In genomic region chr14:78849952-78850351, GRCh38 we compare ENCODE assay signal across 31 cellular contexts.
"Had no signal": no experiment of that assay in that cellular context is flagged by ENCODE, and none has a peak within 500 bp of the region (broad histone marks: within the 10 kb centered on the region; RNA-seq: fewer than 3 reads in every experiment).

No MANE protein-coding gene starts in this region.

- H3K36me3 Mint-ChIP-seq: memory B cell; mesothelial cell of epicardium; naive B cell; natural killer cell treated with Interleukin-12 subunit alpha and Interleukin-12 subunit beta and Interleukin-15 and Interleukin-18, amount 100 ng/mL, for 72 hours had no signal

- H3K4me1 ChIP-seq: colonic mucosa, esophagus squamous epithelium, prostate gland, right atrium auricular region, suprapubic skin, transverse colon, upper lobe of right lung, uterus had no signal

- H3K4me3 Mint-ChIP-seq: dendritic cell treated with granulocyte-macrophage colony-stimulating factor and Interleukin-4, amounts not matched to agents 40 ng/mL and 50 ng/mL, for 4 days; memory B cell; mesothelial cell of epicardium; naive B cell; natural killer cell treated with Interleukin-12 subunit alpha and Interleukin-12 subunit beta and Interleukin-15 and Interleukin-18, amount 100 ng/mL, for 72 hours; neural crest cell; stimulated activated naive CD8-positive, alpha-beta T cell treated with anti-CD3 and anti-CD28 coated beads, Interleukin-15, amount 100 ng/mL, for 72 hours had no signal

- H3K9me3 ChIP-seq: colonic mucosa, esophagus squamous epithelium, mucosa of descending colon, prostate gland, right atrium auricular region, suprapubic skin, transverse colon, upper lobe of right lung, uterus had no signal

- H3K4me2 ChIP-seq: smooth muscle cell had no signal

- H3K27ac ChIP-seq: colonic mucosa, esophagus squamous epithelium, prostate gland, right atrium auricular region, suprapubic skin, transverse colon, upper lobe of right lung, uterus had no signal

- ATAC-seq: left lobe of liver; mucosa of descending colon; natural killer cell treated with Interleukin-12 subunit alpha and Interleukin-12 subunit beta and Interleukin-15 and Interleukin-18, amount 100 ng/mL, for 72 hours; sciatic nerve; stimulated activated naive CD8-positive, alpha-beta T cell treated with anti-CD3 and anti-CD28 coated beads, Interleukin-15, amount 100 ng/mL, for 72 hours; upper lobe of right lung had no signal

- DNase-seq: colonic mucosa; effector CD8-positive, alpha-beta T cell; erythroblast; esophagus squamous epithelium; hypothalamus; mucosa of descending colon; naive B cell; stimulated activated CD4-positive, alpha-beta T cell treated with anti-CD3 and anti-CD28 coated beads, Interleukin-12 subunit alpha, Interleukin-12 subunit beta, amount 100 ng/mL, for 4 hours; stimulated activated CD4-positive, alpha-beta T cell treated with anti-CD3 and anti-CD28 coated beads, Interleukin-1b, Interleukin-23, amount 100 ng/mL, for 48 hours; stimulated activated CD4-positive, alpha-beta T cell treated with anti-CD3 and anti-CD28 coated beads, Interleukin-4, amount 100 ng/mL, for 1 hour; stimulated activated CD8-positive, alpha-beta memory T cell treated with anti-CD3 and anti-CD28 coated beads, Interleukin-4, amount 100 ng/mL, for 48 hours; stimulated activated naive CD4-positive, alpha-beta T cell; stimulated activated naive CD8-positive, alpha-beta T cell treated with anti-CD3 and anti-CD28 coated beads, Interleukin-15, amount 100 ng/mL, for 72 hours; transverse colon; upper lobe of right lung; uterus had no signal

- H3K36me3 ChIP-seq: colonic mucosa, esophagus squamous epithelium, prostate gland, right atrium auricular region, suprapubic skin, transverse colon, upper lobe of right lung, uterus had no signal

- H3K27me3 ChIP-seq: colonic mucosa, esophagus squamous epithelium, right atrium auricular region, transverse colon, upper lobe of right lung, uterus had no signal

- H3K27me3 Mint-ChIP-seq: dendritic cell treated with granulocyte-macrophage colony-stimulating factor and Interleukin-4, amounts not matched to agents 40 ng/mL and 50 ng/mL, for 4 days; memory B cell; natural killer cell treated with Interleukin-12 subunit alpha and Interleukin-12 subunit beta and Interleukin-15 and Interleukin-18, amount 100 ng/mL, for 72 hours had no signal

- H3K4me1 Mint-ChIP-seq: memory B cell; mesothelial cell of epicardium; naive B cell; stimulated activated naive CD8-positive, alpha-beta T cell treated with anti-CD3 and anti-CD28 coated beads, Interleukin-15, amount 100 ng/mL, for 72 hours had no signal

- FAIRE-seq: endometrium, frontal cortex, keratinocyte had no signal

- H3K9me3 Mint-ChIP-seq: dendritic cell treated with granulocyte-macrophage colony-stimulating factor and Interleukin-4, amounts not matched to agents 40 ng/mL and 50 ng/mL, for 4 days; memory B cell; mesothelial cell of epicardium; naive B cell; natural killer cell treated with Interleukin-12 subunit alpha and Interleukin-12 subunit beta and Interleukin-15 and Interleukin-18, amount 100 ng/mL, for 72 hours; neural crest cell; stimulated activated naive CD8-positive, alpha-beta T cell treated with anti-CD3 and anti-CD28 coated beads, Interleukin-15, amount 100 ng/mL, for 72 hours had no signal

- H3K27ac Mint-ChIP-seq: dendritic cell treated with granulocyte-macrophage colony-stimulating factor and Interleukin-4, amounts not matched to agents 40 ng/mL and 50 ng/mL, for 4 days; memory B cell; mesothelial cell of epicardium; naive B cell; natural killer cell treated with Interleukin-12 subunit alpha and Interleukin-12 subunit beta and Interleukin-15 and Interleukin-18, amount 100 ng/mL, for 72 hours; stimulated activated naive CD8-positive, alpha-beta T cell treated with anti-CD3 and anti-CD28 coated beads, Interleukin-15, amount 100 ng/mL, for 72 hours had no signal

- H3K4me3 ChIP-seq: colonic mucosa, esophagus squamous epithelium, lung, mucosa of descending colon, prostate gland, right atrium auricular region, smooth muscle cell, suprapubic skin, transverse colon, upper lobe of right lung, uterus had no signal
